ENCODE assay signal across 17 cellular contexts in genomic region chr6:17470209-17470952, GRCh38.
DNase-seq lines count a peak whose midpoint lies in the region; ATAC-seq and TF ChIP-seq lines count a peak whose summit lies in the region.
"Had no signal": no experiment of that assay in that cellular context is flagged by ENCODE, and none has a peak within 500 bp of the region (broad histone marks: within the 10 kb centered on the region; RNA-seq: fewer than 3 reads in every experiment).

No MANE protein-coding gene starts in this region.

- peaks cover 0 to 13% (median 0%) of the 10 kb centered on the region in 5 donors for H3K36me3 ChIP-seq in subcutaneous abdominal adipose tissue (ENCODE audit: control insufficient read depth in 5 of 5, insufficient read depth in 5 of 5, low read length in 5 of 5)
- H3K36me3 ChIP-seq: upper lobe of right lung had no signal

- H3K4me1 ChIP-seq in subcutaneous abdominal adipose tissue (ENCODE audit: control insufficient read depth in 5 of 5, insufficient read depth in 5 of 5, low read length in 5 of 5), result peaks cover 0 to 33% (median 12%) of the 10 kb centered on the region in 5 donors

- no peak for TF ChIP-seq CTCF in fibroblast of the aortic adventitia (IDR thresholded peaks at IDR 0.05; ENCODE audit: insufficient read depth, low read length)

- peak overlapping the region; percentile 66 for H3K27ac ChIP-seq in subcutaneous abdominal adipose tissue (ENCODE audit: low read depth, low read length)
- H3K27ac ChIP-seq: HL-60, upper lobe of right lung had no signal

- POLR2A ChIA-PET in T-cell (lab: Charles Lee), result no interaction called here

- H3K9me3 ChIP-seq in subcutaneous abdominal adipose tissue (ENCODE audit: control insufficient read depth in 5 of 5, low read length in 5 of 5), result no peaks in the 10 kb centered on the region
- H3K9me3 ChIP-seq: upper lobe of right lung had no signal

- H3K27ac Mint-ChIP-seq in T-cell, result no peak overlapping the region
- H3K27ac Mint-ChIP-seq: activated naive CD8-positive, alpha-beta T cell had no signal

- H3K4me1 Mint-ChIP-seq in T-cell, result no peaks in the 10 kb centered on the region

- H3K27me3 ChIP-seq in subcutaneous abdominal adipose tissue (ENCODE audit: control insufficient read depth in 5 of 5, insufficient read depth in 4 of 5, low read length in 5 of 5), result no peaks in the 10 kb centered on the region
- H3K27me3 ChIP-seq: upper lobe of right lung had no signal

- no peaks in the 10 kb centered on the region for H3K36me3 Mint-ChIP-seq in T-cell
- H3K36me3 Mint-ChIP-seq: activated naive CD8-positive, alpha-beta T cell had no signal

- no peaks in the 10 kb centered on the region for H3K9me3 Mint-ChIP-seq in T-cell

- CTCF ChIA-PET in T-cell (lab: Charles Lee), result no interaction called here

- no peak overlapping the region for H3K9ac ChIP-seq in subcutaneous abdominal adipose tissue (ENCODE audit: low read length in 5 of 5)

- H3K4me3 ChIP-seq in fibroblast of the aortic adventitia (ENCODE audit: low read depth, low read length) (no peak overlapping the region), subcutaneous abdominal adipose tissue (ENCODE audit: low read depth in 1 of 5, low read length in 5 of 5) (no peak overlapping the region)
- H3K4me3 ChIP-seq: upper lobe of right lung had no signal

- no peak overlapping the region for H3K4me3 Mint-ChIP-seq in T-cell
- H3K4me3 Mint-ChIP-seq: activated naive CD8-positive, alpha-beta T cell had no signal

- ATAC-seq in GM21529 (IDR thresholded peaks at IDR 0.05; ENCODE audit: unreplicated experiment), result peak; percentile 48
- ATAC-seq in T-cell (replicated peaks in 1 of 4), result no peak

- DNase-seq in NCI-H446 treated with DMSO at 0.1 percent for 48 hours (lab: John Stamatoyannopoulos, UW), result peak; percentile 45
- DNase-seq in fibroblast of the aortic adventitia (ENCODE audit: low read depth), result peak; percentile 58
- DNase-seq in NCI-H524 treated with DMSO at 0.1 percent for 48 hours (lab: John Stamatoyannopoulos, UW), result no peak
- no peak for DNase-seq in superior temporal gyrus (ENCODE audit: extremely low spot score)
- DNase-seq in T-cell, result no peak
- DNase-seq in HCEC 1CT, result no peak
- DNase-seq: activated CD4-positive, alpha-beta T cell treated with anti-CD3 and anti-CD28 coated beads for 1 hour; activated T-cell treated with anti-CD3 and anti-CD28 coated beads for 4 hours; mesendoderm; NCI-H187; NCI-H774; T-helper 2 cell; upper lobe of right lung had no signal

- peaks cover 5 to 8% of the 10 kb centered on the region in 2 donors for H3K27me3 Mint-ChIP-seq in T-cell
- H3K27me3 Mint-ChIP-seq: activated naive CD8-positive, alpha-beta T cell had no signal

Comparison
In these comparisons a context has a peak if more than half of its experiments do, and no peak if none do; other contexts are left out.
1. DNase-seq: peak in NCI-H446 treated with DMSO at 0.1 percent for 48 hours (single experiment) and fibroblast of the aortic adventitia (single experiment); none in NCI-H524 treated with DMSO at 0.1 percent for 48 hours (single experiment), superior temporal gyrus (single experiment), T-cell (0 of 34) and HCEC 1CT (single experiment).